8 cellular contexts compared by ENCODE assay signal in the genomic region with DNA sequence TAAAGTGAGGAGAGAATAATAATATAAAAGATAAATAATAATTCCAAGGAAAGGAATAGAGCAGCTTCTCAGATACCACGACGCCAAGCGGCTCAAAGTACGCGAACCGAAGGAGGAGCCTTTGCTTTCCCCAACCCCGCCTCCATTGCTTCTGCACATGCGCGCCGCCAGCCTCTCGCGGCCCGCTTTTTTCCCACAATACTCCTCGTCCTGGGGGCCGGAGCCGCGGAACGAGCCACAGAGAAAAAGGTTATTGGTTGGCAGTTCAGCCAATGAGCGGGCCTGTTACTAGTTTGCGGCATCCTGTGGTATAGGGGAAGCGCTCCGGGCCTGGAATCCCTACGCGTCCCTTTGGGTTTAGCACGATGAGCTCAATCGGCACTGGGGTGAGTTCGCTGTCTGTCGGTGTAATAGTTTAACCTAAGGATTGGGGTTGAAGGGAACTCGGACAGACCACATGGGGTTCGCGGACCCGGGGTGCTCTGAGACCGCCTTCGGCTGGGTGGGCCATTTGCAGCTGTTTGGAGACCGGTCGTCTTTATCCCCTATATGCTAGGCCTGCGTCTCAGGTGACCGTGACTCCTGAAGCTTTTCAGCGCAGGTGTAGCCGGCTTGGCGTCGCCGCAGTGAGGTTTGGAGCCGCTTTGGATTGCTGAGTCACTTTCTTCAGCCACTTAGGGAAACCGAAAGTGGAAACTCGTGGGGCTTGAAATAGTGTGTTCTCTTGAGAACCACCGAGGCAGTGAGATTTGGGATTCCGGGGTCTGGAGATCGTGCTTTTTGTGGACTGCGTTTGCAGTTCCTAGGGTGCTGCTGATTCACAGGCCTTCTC. TPM values are rescaled to one million over a fixed set of nuclear protein-coding genes. Genes with fewer than 3 reads are reported as not detected.
DNase-seq lines count a peak whose midpoint lies in the region; ATAC-seq lines count a peak whose summit lies in the region.

A gene (plus strand): TSS at position 288 of the 832 bp plus-strand sequence. CDS start 78 bp downstream, at position 366.

- no peaks in the 10 kb centered on the region for H3K27me3 Mint-ChIP-seq in IgD-negative memory B cell

- peaks cover 1% of the 10 kb centered on the region for H3K36me3 Mint-ChIP-seq in IgD-negative memory B cell

- DNase-seq in DMS 273 treated with DMSO at 0.1 percent for 48 hours (lab: John Stamatoyannopoulos, UW) (peak; percentile 95), OCI-M2 (lab: John Stamatoyannopoulos, UW; ENCODE audit: unreplicated experiment) (peak; percentile 82), activated T-cell treated with anti-CD3 and anti-CD28 coated beads for 4 hours (peak; percentile 96), epidermal melanocyte (ENCODE audit: insufficient read length, low spot score) (peak; percentile 94), middle frontal gyrus (ENCODE audit: extremely low spot score, low spot score) (peak; percentile 98)
- peak; percentile 91 to 96 for DNase-seq in stimulated activated CD8-positive, alpha-beta memory T cell treated with anti-CD3 and anti-CD28 coated beads, Interleukin-2, amount 100 ng/mL, for 48 hours (ENCODE audit: low read depth in 2 of 2)

- peaks cover 0 to 1% (median 0%) of the 10 kb centered on the region in 3 donors for H3K9me3 Mint-ChIP-seq in IgD-negative memory B cell

- peak; percentile 91 for ATAC-seq in GM21529 (IDR thresholded peaks at IDR 0.05; ENCODE audit: unreplicated experiment)

- peak within 1 kb of the TSS; percentile 99 for H3K27ac Mint-ChIP-seq in IgD-negative memory B cell

- H3K4me1 Mint-ChIP-seq in IgD-negative memory B cell: peaks cover 19 to 34% (median 33%) of the 10 kb centered on the region in 3 donors

- H3K4me3 Mint-ChIP-seq in IgD-negative memory B cell: peak within 1 kb of the TSS; percentile 98 to 100 (median 98)

RNA-seq across cellular contexts. Expression of the gene that starts here (rescaled TPM):
- polyA plus RNA-seq in IgD-negative memory B cell: 120 TPM

Comparison
In these comparisons a context has a peak if more than half of its experiments do, and no peak if none do; other contexts are left out.
1. Peak in every context shown above with its lines: DNase-seq and ATAC-seq.